ENCODE assay signal across 8 cellular contexts in genomic region chr3:183428140-183429023, GRCh38. TPM values are rescaled to one million over a fixed set of nuclear protein-coding genes. Genes with fewer than 3 reads are reported as not detected.
A peak's percentile ranks its signal among the peaks of the same experiment; 100 is the strongest.
DNase-seq lines count a peak whose midpoint lies in the region; ATAC-seq and TF ChIP-seq lines count a peak whose summit lies in the region.

TSS of gene MCF2L2 (minus strand) at chr3:183428619. CDS start at chr3:183427977, 642 bp downstream.

- H3K4me3 ChIP-seq in GM06990 (replicated peaks; ENCODE audit: low read depth, low read length): peak within 1 kb of the TSS; percentile 68

- peak; percentile 66 for DNase-seq in GM06990 (ENCODE audit: extremely low read depth, insufficient read length)
- peak; percentile 62 to 70 for DNase-seq in NCI-H1930 (lab: John Stamatoyannopoulos, UW)
- peak; percentile 52 to 69 for DNase-seq in activated CD4-positive, alpha-beta T cell treated with anti-CD3 and anti-CD28 coated beads for 24 hours (ENCODE audit: low read depth in 2 of 2)
- peak; percentile 92 for DNase-seq in chondrocyte (ENCODE audit: low spot score)
- peak; percentile 87 for DNase-seq in left kidney (ENCODE audit: low read depth, low spot score)
- peak; percentile 82 for DNase-seq in stimulated activated CD4-positive, alpha-beta T cell treated with anti-CD3 and anti-CD28 coated beads, Interleukin-1b, Interleukin-23, amount 100 ng/mL, for 48 hours
- DNase-seq in NCI-H1048 (lab: John Stamatoyannopoulos, UW): no peak

- H3K27ac Mint-ChIP-seq in chondrocyte (ENCODE audit: unreplicated experiment): peak within 1 kb of the TSS; percentile 74

- peak; percentile 64 for ATAC-seq in HG02623 (IDR thresholded peaks at IDR 0.05; ENCODE audit: unreplicated experiment)

- no peaks in the 10 kb centered on the region for H3K36me3 ChIP-seq in GM06990 (ENCODE audit: control insufficient read depth, insufficient read depth, low read length)

- peak within 1 kb of the TSS; percentile 80 for H3K4me3 Mint-ChIP-seq in chondrocyte (ENCODE audit: unreplicated experiment)

- H3K36me3 Mint-ChIP-seq in chondrocyte (ENCODE audit: low read depth): no peaks in the 10 kb centered on the region

- H3K27me3 Mint-ChIP-seq in chondrocyte (ENCODE audit: low read depth): peaks cover 27% of the 10 kb centered on the region

- H3K9me3 Mint-ChIP-seq in chondrocyte (ENCODE audit: low read depth): no peaks in the 10 kb centered on the region

- peaks cover 7% of the 10 kb centered on the region for H3K27me3 ChIP-seq in GM06990 (replicated peaks; ENCODE audit: control insufficient read depth, insufficient read depth, low read length)

- TF ChIP-seq CTCF in GM06990 (IDR thresholded peaks at IDR 0.05; ENCODE audit: insufficient read depth, low read length, poor library complexity, severe bottlenecking) (no peak), chondrocyte (IDR thresholded peaks at IDR 0.05) (peak; percentile 15)

- H3K4me1 Mint-ChIP-seq in chondrocyte (ENCODE audit: low read depth): peaks cover 12% of the 10 kb centered on the region

RNA-seq across cellular contexts. Expression of gene MCF2L2, which starts in this region (rescaled TPM):
- total RNA-seq in chondrocyte: 1.6 to 2.6 TPM (median 2.1 TPM) in 3 replicates
